In genomic region chrX:65985922-65986588, GRCh38 we compare ENCODE assay signal across 8 cellular contexts. TPM values are rescaled to one million over a fixed set of nuclear protein-coding genes. Genes with fewer than 3 reads are reported as not detected.
DNase-seq lines count a peak whose midpoint lies in the region; ATAC-seq and TF ChIP-seq lines count a peak whose summit lies in the region.

No MANE protein-coding gene starts in this region.

- H3K9me3 Mint-ChIP-seq in activated B cell treated with CpG ODN at 0.5 μM for 24 hours (no peaks in the 10 kb centered on the region), chondrocyte (ENCODE audit: low read depth) (peaks cover under 1% of the 10 kb centered on the region)

- H3K4me1 ChIP-seq in HEK293 (ENCODE audit: control insufficient read depth, insufficient read depth, low read length) = no peaks in the 10 kb centered on the region
- H3K4me1 ChIP-seq in lower lobe of right lung = peaks cover 13% of the 10 kb centered on the region

- TF ChIP-seq CTCF in GM12865 (IDR thresholded peaks at IDR 0.05; ENCODE audit: insufficient read depth, low read depth, low read length, missing control alignments) (peak; percentile 41), HEK293 (tag by site-specific recombination; IDR thresholded peaks at IDR 0.05) (peak; percentile 34; the same call in 1 of the 2 replicates), activated B cell treated with CpG ODN at 0.5 μM for 24 hours (IDR thresholded peaks at IDR 0.05) (no peak), chondrocyte (IDR thresholded peaks at IDR 0.05) (peak; percentile 80), lower lobe of right lung (IDR thresholded peaks at IDR 0.05) (peak; percentile 48)

- no peaks in the 10 kb centered on the region for H3K27me3 Mint-ChIP-seq in activated B cell treated with CpG ODN at 0.5 μM for 24 hours
- peaks cover 2% of the 10 kb centered on the region for H3K27me3 Mint-ChIP-seq in chondrocyte (ENCODE audit: low read depth)

- H3K27ac ChIP-seq in HEK293 (ENCODE audit: extremely low read depth, low read depth, low read length) (no peak overlapping the region), lower lobe of right lung (no peak overlapping the region)

- no peaks in the 10 kb centered on the region; a peak in 1 of 3 replicates for H3K36me3 ChIP-seq in HEK293 (ENCODE audit: control insufficient read depth in 2 of 2, insufficient read depth in 1 of 2, low read length in 2 of 2)
- no peaks in the 10 kb centered on the region for H3K36me3 ChIP-seq in lower lobe of right lung

- intact Hi-C loops in activated B cell treated with CpG ODN at 0.5 μM for 24 hours (cut with micrococcal nuclease) = loop anchor here (1.0 to 10.0 kb wide), 8 partner anchors 36 to 419 kb away; no protein-coding TSS in a partner anchor
- intact Hi-C loops in lower lobe of right lung (cut with DNase I) = loop anchor here (10.0 kb wide), 1 partner anchor 391 kb away; no protein-coding TSS in a partner anchor

- no peaks in the 10 kb centered on the region for H3K9me3 ChIP-seq in HEK293 (ENCODE audit: control insufficient read depth, insufficient read depth, low read depth, low read length)
- no peaks in the 10 kb centered on the region for H3K9me3 ChIP-seq in lower lobe of right lung

- CTCF ChIA-PET in HEK293 (lab: Yijun Ruan, JAX) (interaction anchor here (0.5 to 3.2 kb wide), 16 partner anchors 9 to 743 kb away, joined by 3 to 26 read pairs (median 3); no protein-coding TSS in a partner anchor), activated B cell treated with CpG ODN at 0.5 μM for 24 hours (lab: Charles Lee) (interaction anchor here (0.6 to 1.9 kb wide), 11 partner anchors 15 to 405 kb away, joined by 3 to 14 read pairs (median 5); no protein-coding TSS in a partner anchor)

- peak; percentile 74 for DNase-seq in GM12865 (ENCODE audit: low read depth)
- peak; percentile 61 for DNase-seq in NAMALWA (ENCODE audit: low spot score)
- no peak for DNase-seq in activated B cell treated with CpG ODN at 0.5 μM for 24 hours
- no peak for DNase-seq in chondrocyte (ENCODE audit: low spot score)
- no peak for DNase-seq in lower lobe of right lung
- peak; percentile 7 to 25 for DNase-seq in stimulated activated CD8-positive, alpha-beta memory T cell treated with anti-CD3 and anti-CD28 coated beads, Interleukin-4, amount 100 ng/mL, for 1 hour (ENCODE audit: low read depth in 2 of 2, low spot score in 1 of 2)

- ATAC-seq in activated B cell treated with CpG ODN at 0.5 μM for 24 hours (ENCODE audit: low read depth) (peak; percentile 92), lower lobe of right lung (peak; percentile 80 to 93), GM21447 (IDR thresholded peaks at IDR 0.05; ENCODE audit: unreplicated experiment) (no peak)

- no peaks in the 10 kb centered on the region for H3K27me3 ChIP-seq in lower lobe of right lung (ENCODE audit: low read depth)

- H3K4me3 Mint-ChIP-seq in activated B cell treated with CpG ODN at 0.5 μM for 24 hours = no peak overlapping the region
- no peak overlapping the region for H3K4me3 Mint-ChIP-seq in chondrocyte (ENCODE audit: unreplicated experiment)

- peak overlapping the region; percentile 74 for H3K27ac Mint-ChIP-seq in activated B cell treated with CpG ODN at 0.5 μM for 24 hours
- H3K27ac Mint-ChIP-seq in chondrocyte (ENCODE audit: unreplicated experiment) = no peak overlapping the region

- no peak overlapping the region for H3K4me3 ChIP-seq in GM12865 (ENCODE audit: low read depth, low read length)
- no peak overlapping the region for H3K4me3 ChIP-seq in HEK293 (ENCODE audit: low read depth, low read length)
- no peak overlapping the region for H3K4me3 ChIP-seq in lower lobe of right lung

- H3K36me3 Mint-ChIP-seq in activated B cell treated with CpG ODN at 0.5 μM for 24 hours (ENCODE audit: low read depth) (no peaks in the 10 kb centered on the region), chondrocyte (ENCODE audit: low read depth) (no peaks in the 10 kb centered on the region)

- POLR2A ChIA-PET in HEK293 (lab: Yijun Ruan, JAX) (no interaction called here), activated B cell treated with CpG ODN at 0.5 μM for 24 hours (lab: Charles Lee) (interaction anchor here (0.6 to 1.4 kb wide), 7 partner anchors 15 to 390 kb away, joined by 3 to 6 read pairs (median 3); partner anchors contain the start of gene MSN)

- H3K4me1 Mint-ChIP-seq in activated B cell treated with CpG ODN at 0.5 μM for 24 hours (peaks cover 43% of the 10 kb centered on the region), chondrocyte (ENCODE audit: low read depth) (no peaks in the 10 kb centered on the region)

TF ChIP-seq in HEK293, 187 proteins besides CTCF, POLR2A, EP300 and RAD21:
- TF ChIP-seq MYNN (tag by site-specific recombination; IDR thresholded peaks at IDR 0.05; ENCODE audit: borderline replicate concordance) (no peak), ZNF140 (tag by site-specific recombination; IDR thresholded peaks at IDR 0.05) (no peak), PRDM1 (tag by site-specific recombination; IDR thresholded peaks at IDR 0.05) (peak; percentile 73), ZNF514 (tag by site-specific recombination; IDR thresholded peaks at IDR 0.05) (no peak), ZNF654 (tag by site-specific recombination; IDR thresholded peaks at IDR 0.05; ENCODE audit: low read depth) (peak; percentile 75), BCL6B (tag by site-specific recombination; IDR thresholded peaks at IDR 0.05) (no peak), ZNF558 (tag by site-specific recombination; IDR thresholded peaks at IDR 0.05) (no peak), ZBTB11 (tag by site-specific recombination; conservative IDR thresholded peaks at IDR 0.05; ENCODE audit: low read depth) (no peak), ZNF585B (tag by site-specific recombination; IDR thresholded peaks at IDR 0.05) (no peak)

RNA-seq across cellular contexts. Expression of gene VSIG4, which starts 53.8 kb away (rescaled TPM):
- total RNA-seq in activated B cell treated with CpG ODN at 0.5 μM for 24 hours = not detected in 2 replicates
- not detected in 3 replicates for total RNA-seq in chondrocyte
- 569 TPM for total RNA-seq in lower lobe of right lung

Comparison
In these comparisons a context has a peak if more than half of its experiments do, and no peak if none do; other contexts are left out.
1. DNase-seq: peak in GM12865 (single experiment), NAMALWA (single experiment) and stimulated activated CD8-positive, alpha-beta memory T cell treated with anti-CD3 and anti-CD28 coated beads, Interleukin-4, amount 100 ng/mL, for 1 hour (2 of 2); none in activated B cell treated with CpG ODN at 0.5 μM for 24 hours (single experiment), chondrocyte (single experiment) and lower lobe of right lung (single experiment).
2. RNA of gene VSIG4, which starts 53.8 kb away (total RNA-seq): 569 TPM in lower lobe of right lung (single experiment); not detected in activated B cell treated with CpG ODN at 0.5 μM for 24 hours and not detected in chondrocyte; every median in the first group is over 100 times any median in the second.